Comparison of ENCODE assay signal across 8 cellular contexts in genomic region chr1:32335619-32335950, GRCh38. TPM values are rescaled to one million over a fixed set of nuclear protein-coding genes. Genes with fewer than 3 reads are reported as not detected.
A peak's percentile ranks its signal among the peaks of the same experiment; 100 is the strongest.
DNase-seq lines count a peak whose midpoint lies in the region; ATAC-seq, FAIRE-seq and TF ChIP-seq lines count a peak whose summit lies in the region.

No MANE protein-coding gene starts in this region.

- no peaks in the 10 kb centered on the region for H3K27me3 Mint-ChIP-seq in activated T-cell treated with anti-CD3 and anti-CD28 coated beads, Interleukin-2, amount 50 U/mL, for 72 hours (ENCODE audit: low read depth)

- no peak for DNase-seq in activated T-cell treated with anti-CD3 and anti-CD28 coated beads, Interleukin-2, amount 50 U/mL, for 72 hours
- no peak for DNase-seq in activated T-cell treated with anti-CD3 and anti-CD28 coated beads, Interleukin-2, amount 50 U/mL, for 48 hours
- DNase-seq in keratinocyte (ENCODE audit: low read depth, low spot score) (no peak), thyroid gland (no peak), ureter (ENCODE audit: low spot score) (no peak), Kasumi-1 (lab: John Stamatoyannopoulos, UW) (no peak)
- no peak for DNase-seq in stimulated activated CD4-positive, alpha-beta T cell treated with anti-CD3 and anti-CD28 coated beads, Interleukin-12 subunit alpha, Interleukin-12 subunit beta, amount 100 ng/mL, for 4 hours

- TF ChIP-seq CTCF in SU-DHL-6 (IDR thresholded peaks at IDR 0.05; ENCODE audit: insufficient read depth, low read length, poor library complexity, severe bottlenecking) (no peak), keratinocyte (optimal IDR thresholded peaks at IDR 0.05 in 1 of 3, IDR thresholded peaks at IDR 0.05 in 1 of 3, conservative IDR thresholded peaks at IDR 0.05 in 1 of 3; ENCODE audit: extremely low read depth in 1 of 3, insufficient read depth in 2 of 3, low read length in 3 of 3) (no peak), thyroid gland (IDR thresholded peaks at IDR 0.05) (no peak)

- peak overlapping the region in 1 of 2 donors; percentile 11 for H3K4me3 Mint-ChIP-seq in activated T-cell treated with anti-CD3 and anti-CD28 coated beads, Interleukin-2, amount 50 U/mL, for 72 hours

- no peaks in the 10 kb centered on the region for H3K9me1 ChIP-seq in keratinocyte (ENCODE audit: control insufficient read depth, extremely low read depth, insufficient read depth, low read length)

- H3K4me2 ChIP-seq in SU-DHL-6 (ENCODE audit: low read depth, low read length, poor library complexity, severe bottlenecking) (peak overlapping the region; percentile 62), keratinocyte (ENCODE audit: control insufficient read depth, extremely low read depth, insufficient read depth, low read depth, low read length) (peak overlapping the region; percentile 69)

- H3K9me3 ChIP-seq in SU-DHL-6 (ENCODE audit: insufficient read depth, low read length) (no peaks in the 10 kb centered on the region), keratinocyte (ENCODE audit: control insufficient read depth, low read depth, low read length) (no peaks in the 10 kb centered on the region), thyroid gland (no peaks in the 10 kb centered on the region)

- ATAC-seq in activated T-cell treated with anti-CD3 and anti-CD28 coated beads, Interleukin-2, amount 50 U/mL, for 72 hours (replicated peaks in 1 of 2) = peak; percentile 4 to 13

- H2AFZ ChIP-seq in SU-DHL-6 (ENCODE audit: low read depth, low read length, severe bottlenecking) (no peak overlapping the region), keratinocyte (ENCODE audit: control insufficient read depth, low read length) (no peak overlapping the region)

- H3K36me3 ChIP-seq in SU-DHL-6 (ENCODE audit: low read length) = no peaks in the 10 kb centered on the region; the same call in 1 of the 2 replicates
- peaks cover 11 to 13% of the 10 kb centered on the region in 2 experiments for H3K36me3 ChIP-seq in keratinocyte (ENCODE audit: control insufficient read depth in 2 of 2, extremely low read depth in 1 of 2, insufficient read depth in 2 of 2, low read length in 2 of 2)
- peaks cover 0 to 4% of the 10 kb centered on the region in 2 donors for H3K36me3 ChIP-seq in thyroid gland

- peaks cover 33% of the 10 kb centered on the region for H3K4me1 ChIP-seq in keratinocyte (ENCODE audit: control insufficient read depth, extremely low read depth, insufficient read depth, low read length)
- peaks cover 47 to 55% of the 10 kb centered on the region in 2 donors for H3K4me1 ChIP-seq in thyroid gland

- no peak for FAIRE-seq in keratinocyte (lab: Jason Lieb, UNC)

- H3K79me2 ChIP-seq in SU-DHL-6 (ENCODE audit: insufficient read depth, low read length) (peaks cover 10% of the 10 kb centered on the region; the same call in 1 of the 2 replicates), keratinocyte (ENCODE audit: control insufficient read depth, insufficient read depth, low read length) (no peaks in the 10 kb centered on the region)

- peaks cover 2 to 12% of the 10 kb centered on the region in 2 donors for H3K36me3 Mint-ChIP-seq in activated T-cell treated with anti-CD3 and anti-CD28 coated beads, Interleukin-2, amount 50 U/mL, for 72 hours (ENCODE audit: insufficient read depth in 2 of 2)

- H3K9ac ChIP-seq in SU-DHL-6 (ENCODE audit: low read length) = peak overlapping the region; percentile 66
- H3K9ac ChIP-seq in keratinocyte (ENCODE audit: control insufficient read depth, extremely low read depth, insufficient read depth, low read length) = peak overlapping the region; percentile 58

- H3K9me2 ChIP-seq in SU-DHL-6 (replicated peaks; ENCODE audit: insufficient read depth, low read length) = no peaks in the 10 kb centered on the region

- peaks cover 57% of the 10 kb centered on the region for H3K4me1 Mint-ChIP-seq in activated T-cell treated with anti-CD3 and anti-CD28 coated beads, Interleukin-2, amount 50 U/mL, for 72 hours (ENCODE audit: low read depth)

- intact Hi-C loops in thyroid gland (cut with DNase I) = loop anchor here (10.0 kb wide), 1 partner anchor 101 kb away; no protein-coding TSS in a partner anchor

- H4K20me1 ChIP-seq in SU-DHL-6 (ENCODE audit: low read depth, low read length) (no peaks in the 10 kb centered on the region), keratinocyte (ENCODE audit: control insufficient read depth, extremely low read depth, insufficient read depth, low read length) (peaks cover 2% of the 10 kb centered on the region)

- H3K27ac Mint-ChIP-seq in activated T-cell treated with anti-CD3 and anti-CD28 coated beads, Interleukin-2, amount 50 U/mL, for 72 hours = no peak overlapping the region

- TF ChIP-seq POLR2A in thyroid gland (IDR thresholded peaks at IDR 0.05) = no peak

- H3K27ac ChIP-seq in SU-DHL-6 (ENCODE audit: low read depth, low read length) (peak overlapping the region; percentile 68), keratinocyte (ENCODE audit: control insufficient read depth, insufficient read depth, low read length) (no peak overlapping the region), thyroid gland (peak overlapping the region; percentile 85 to 90 (median 87))

- dilution Hi-C loops in keratinocyte (cut with MboI; ENCODE audit: extremely low pct_ligation_motif_present, low sequenced_read_pairs) = no loop called here

- H3K9me3 Mint-ChIP-seq in activated T-cell treated with anti-CD3 and anti-CD28 coated beads, Interleukin-2, amount 50 U/mL, for 72 hours = no peaks in the 10 kb centered on the region

- no CpG with 5 or more reads among the region's 46 CpGs for WGBS in thyroid gland, 2 donors

- H3F3A ChIP-seq in SU-DHL-6 (ENCODE audit: insufficient read depth) = peaks cover 39% of the 10 kb centered on the region

- H3K27me3 ChIP-seq in SU-DHL-6 (ENCODE audit: low read length) (no peaks in the 10 kb centered on the region), keratinocyte (ENCODE audit: control insufficient read depth, extremely low read depth, insufficient read depth, low read length) (peaks cover 14% of the 10 kb centered on the region), thyroid gland (no peaks in the 10 kb centered on the region)

- H3K4me3 ChIP-seq in SU-DHL-6 (ENCODE audit: insufficient read depth, low read length, poor library complexity, severe bottlenecking) (peak overlapping the region; percentile 91), keratinocyte (ENCODE audit: control insufficient read depth in 2 of 3, extremely low read depth in 1 of 3, insufficient read depth in 2 of 3, low read depth in 1 of 3, low read length in 3 of 3) (peak overlapping the region; percentile 42 to 62 (median 42)), thyroid gland (replicated peaks in 1 of 3) (peak overlapping the region; percentile 18 to 81 (median 78))

RNA-seq across cellular contexts. Expression of gene MARCKSL1, which starts 0.4 kb away (rescaled TPM):
- 10 to 100 TPM; 12.3 to 14.9 TPM for total RNA-seq in activated T-cell treated with anti-CD3 and anti-CD28 coated beads, Interleukin-2, amount 50 U/mL, for 72 hours
- polyA plus RNA-seq in keratinocyte = 8.5 to 23.8 TPM (median 11.6 TPM) in 3 replicates
- 1.2 TPM for polyA plus RNA-seq in keratinocyte (2011; ENCODE audit: low read depth)
- polyA plus RNA-seq in keratinocyte (2011; cell fraction: cytosol; rRNA removed) = 18.6 and 19.8 TPM in 2 replicates
- 12.5 and 13.9 TPM in 2 replicates for polyA plus RNA-seq in keratinocyte (2011; cell fraction: nucleus; rRNA removed)
- 11.2 and 16.7 TPM in 2 replicates for polyA plus RNA-seq in keratinocyte (2012; ENCODE audit: low replicate concordance)
- polyA minus RNA-seq in keratinocyte = 9.1 to 13.8 TPM (median 12.5 TPM) in 3 replicates
- 6.9 TPM for polyA minus RNA-seq in keratinocyte (2011; cell fraction: cytosol; rRNA and poly(A)+ RNA removed)
- 3.1 and 5.3 TPM in 2 replicates for polyA minus RNA-seq in keratinocyte (2011; cell fraction: nucleus; rRNA and poly(A)+ RNA removed)
- total RNA-seq in thyroid gland = 10 to 100 TPM; 62.1 to 97.3 (median 70.6) TPM
- total RNA-seq in ureter = 117 TPM

RNA-seq across cellular contexts. Expression of gene FAM229A, which starts 26.7 kb away (rescaled TPM):
- 10 to 100 TPM in 1 of 2 donors, 1 to 10 TPM in 1; 9.2 to 14.0 TPM for total RNA-seq in activated T-cell treated with anti-CD3 and anti-CD28 coated beads, Interleukin-2, amount 50 U/mL, for 72 hours
- polyA plus RNA-seq in keratinocyte = 0.50 to 2.4 TPM (median 1.1 TPM) in 3 replicates
- polyA plus RNA-seq in keratinocyte (2011; ENCODE audit: low read depth) = 0.60 TPM
- polyA plus RNA-seq in keratinocyte (2011; cell fraction: cytosol; rRNA removed) = 0.09 and 0.23 TPM in 2 replicates
- 9.6 and 12.9 TPM in 2 replicates for polyA plus RNA-seq in keratinocyte (2011; cell fraction: nucleus; rRNA removed)
- 0.42 and 2.5 TPM in 2 replicates for polyA plus RNA-seq in keratinocyte (2012; ENCODE audit: low replicate concordance)
- 0.69 to 1.9 TPM (median 1.3 TPM) in 3 replicates for polyA minus RNA-seq in keratinocyte
- polyA minus RNA-seq in keratinocyte (2011; cell fraction: cytosol; rRNA and poly(A)+ RNA removed) = not detected
- polyA minus RNA-seq in keratinocyte (2011; cell fraction: nucleus; rRNA and poly(A)+ RNA removed) = 2.8 and 3.9 TPM in 2 replicates
- total RNA-seq in thyroid gland (10 to 100 TPM in 1 of 4 donors, 1 to 10 TPM in 3; 5.1 to 20.0 (median 7.4) TPM), ureter (5.5 TPM)

RNA-seq across cellular contexts. Expression of gene TSSK3, which starts 26.8 kb away (rescaled TPM):
- 1 to 10 TPM; 1.2 to 1.9 TPM for total RNA-seq in activated T-cell treated with anti-CD3 and anti-CD28 coated beads, Interleukin-2, amount 50 U/mL, for 72 hours
- polyA plus RNA-seq in keratinocyte = 0.05 to 0.16 TPM (median 0.14 TPM) in 3 replicates
- polyA plus RNA-seq in keratinocyte (2011; ENCODE audit: low read depth) = not detected
- not detected in 2 replicates for polyA plus RNA-seq in keratinocyte (2011; cell fraction: cytosol; rRNA removed)
- polyA plus RNA-seq in keratinocyte (2011; cell fraction: nucleus; rRNA removed) = 0.31 and 0.48 TPM in 2 replicates
- 0.63 TPM in 1 of 2 replicates, not detected in the other for polyA plus RNA-seq in keratinocyte (2012; ENCODE audit: low replicate concordance)
- polyA minus RNA-seq in keratinocyte = 0.32 to 1.7 TPM in 2 of 3 replicates, not detected in the other
- not detected for polyA minus RNA-seq in keratinocyte (2011; cell fraction: cytosol; rRNA and poly(A)+ RNA removed)
- not detected in 2 replicates for polyA minus RNA-seq in keratinocyte (2011; cell fraction: nucleus; rRNA and poly(A)+ RNA removed)
- total RNA-seq in thyroid gland (1 to 10 TPM; 1.2 to 6.0 (median 2.9) TPM), ureter (4.2 TPM)

RNA-seq across cellular contexts. Expression of gene HDAC1, which starts 43.7 kb away (rescaled TPM):
- total RNA-seq in activated T-cell treated with anti-CD3 and anti-CD28 coated beads, Interleukin-2, amount 50 U/mL, for 72 hours = 100 to 1,000 TPM; 149 to 157 TPM
- 159 to 198 TPM (median 170 TPM) in 3 replicates for polyA plus RNA-seq in keratinocyte
- polyA plus RNA-seq in keratinocyte (2011; ENCODE audit: low read depth) = 61.3 TPM
- polyA plus RNA-seq in keratinocyte (2011; cell fraction: cytosol; rRNA removed) = 102 and 113 TPM in 2 replicates
- 183 and 195 TPM in 2 replicates for polyA plus RNA-seq in keratinocyte (2011; cell fraction: nucleus; rRNA removed)
- 69.8 and 153 TPM in 2 replicates for polyA plus RNA-seq in keratinocyte (2012; ENCODE audit: low replicate concordance)
- 81.1 to 251 TPM (median 187 TPM) in 3 replicates for polyA minus RNA-seq in keratinocyte
- 71.6 TPM for polyA minus RNA-seq in keratinocyte (2011; cell fraction: cytosol; rRNA and poly(A)+ RNA removed)
- polyA minus RNA-seq in keratinocyte (2011; cell fraction: nucleus; rRNA and poly(A)+ RNA removed) = 60.6 and 88.4 TPM in 2 replicates
- total RNA-seq in thyroid gland (10 to 100 TPM; 78.2 to 96.8 (median 85.0) TPM), ureter (113 TPM)

RNA-seq across cellular contexts. Expression of gene BSDC1, which starts 58.7 kb away (rescaled TPM):
- total RNA-seq in activated T-cell treated with anti-CD3 and anti-CD28 coated beads, Interleukin-2, amount 50 U/mL, for 72 hours = 10 to 100 TPM; 50.6 to 67.7 TPM
- polyA plus RNA-seq in keratinocyte = 37.1 to 51.8 TPM (median 38.1 TPM) in 3 replicates
- 22.5 TPM for polyA plus RNA-seq in keratinocyte (2011; ENCODE audit: low read depth)
- 37.9 and 38.0 TPM in 2 replicates for polyA plus RNA-seq in keratinocyte (2011; cell fraction: cytosol; rRNA removed)
- polyA plus RNA-seq in keratinocyte (2011; cell fraction: nucleus; rRNA removed) = 70.8 TPM in 2 replicates
- 29.6 and 42.9 TPM in 2 replicates for polyA plus RNA-seq in keratinocyte (2012; ENCODE audit: low replicate concordance)
- 26.5 to 30.4 TPM (median 30.3 TPM) in 3 replicates for polyA minus RNA-seq in keratinocyte
- 21.7 TPM for polyA minus RNA-seq in keratinocyte (2011; cell fraction: cytosol; rRNA and poly(A)+ RNA removed)
- 25.7 and 36.5 TPM in 2 replicates for polyA minus RNA-seq in keratinocyte (2011; cell fraction: nucleus; rRNA and poly(A)+ RNA removed)
- total RNA-seq in thyroid gland (100 to 1,000 TPM in 3 of 4 donors, 10 to 100 TPM in 1; 93.0 to 132 (median 101) TPM), ureter (59.6 TPM)
